In genomic region chr5:172939045-172939444, GRCh38 we compare ENCODE assay signal across 9 cellular contexts. TPM values are rescaled to one million over a fixed set of nuclear protein-coding genes. Genes with fewer than 3 reads are reported as not detected.
DNase-seq lines count a peak whose midpoint lies in the region; ATAC-seq and TF ChIP-seq lines count a peak whose summit lies in the region.
"Had no signal": no experiment of that assay in that cellular context is flagged by ENCODE, and none has a peak within 500 bp of the region (broad histone marks: within the 10 kb centered on the region; RNA-seq: fewer than 3 reads in every experiment).

No MANE protein-coding gene starts in this region.

- TF ChIP-seq RAD21 in Ishikawa (IDR thresholded peaks at IDR 0.05; ENCODE audit: low read depth): peak; percentile 31

- no peaks in the 10 kb centered on the region for H3K4me1 Mint-ChIP-seq in activated CD8-positive, alpha-beta T cell treated with anti-CD3 and anti-CD28 coated beads for 36 hours (ENCODE audit: low read depth)
- H3K4me1 Mint-ChIP-seq in naive thymus-derived CD4-positive, alpha-beta T cell: peaks cover 0 to 10% (median 0%) of the 10 kb centered on the region in 7 donors

- no peak for TF ChIP-seq CTCF in activated CD8-positive, alpha-beta T cell treated with anti-CD3 and anti-CD28 coated beads for 36 hours (IDR thresholded peaks at IDR 0.05)
- TF ChIP-seq CTCF in sigmoid colon (IDR thresholded peaks at IDR 0.05) (peak in 1 of 4 experiments; percentile 15), tibial nerve (IDR thresholded peaks at IDR 0.05) (peak in 1 of 5 experiments; percentile 7)

- TF ChIP-seq EP300 in Ishikawa (IDR thresholded peaks at IDR 0.05; ENCODE audit: borderline replicate concordance) (no peak), sigmoid colon (IDR thresholded peaks at IDR 0.05) (no peak), tibial nerve (IDR thresholded peaks at IDR 0.05) (no peak)

- POLR2A ChIA-PET in activated CD8-positive, alpha-beta T cell treated with anti-CD3 and anti-CD28 coated beads for 36 hours (lab: Charles Lee): no interaction called here
- POLR2A ChIA-PET in naive thymus-derived CD4-positive, alpha-beta T cell (lab: Charles Lee): interaction anchor here (0.6 to 1.1 kb wide), 2 partner anchors 12 to 224 kb away, joined by 3 to 4 read pairs; no protein-coding TSS in a partner anchor

- DNase-seq in DMS53 (lab: John Stamatoyannopoulos, UW) (peak; percentile 97), left kidney (ENCODE audit: low read depth, low spot score) (peak; percentile 40), sigmoid colon (no peak), tibial nerve (ENCODE audit: low spot score in 2 of 2) (no peak)
- DNase-seq in activated CD8-positive, alpha-beta T cell treated with anti-CD3 and anti-CD28 coated beads for 36 hours: peak; percentile 37
- no peak for DNase-seq in naive thymus-derived CD4-positive, alpha-beta T cell

- H3K4me1 ChIP-seq in sigmoid colon: no peaks in the 10 kb centered on the region
- H3K4me1 ChIP-seq in tibial nerve: no peaks in the 10 kb centered on the region
- H3K4me1 ChIP-seq in naive thymus-derived CD4-positive, alpha-beta T cell (ENCODE audit: control insufficient read depth in 2 of 2, insufficient read depth in 2 of 2, low read length in 2 of 2): no peaks in the 10 kb centered on the region

- H3K27me3 ChIP-seq in sigmoid colon: no peaks in the 10 kb centered on the region
- no peaks in the 10 kb centered on the region for H3K27me3 ChIP-seq in tibial nerve
- H3K27me3 ChIP-seq in naive thymus-derived CD4-positive, alpha-beta T cell (ENCODE audit: control insufficient read depth in 2 of 2, insufficient read depth in 2 of 2, low read length in 2 of 2): no peaks in the 10 kb centered on the region
- H3K27me3 ChIP-seq: ovary had no signal

- H3K9me3 Mint-ChIP-seq in activated CD8-positive, alpha-beta T cell treated with anti-CD3 and anti-CD28 coated beads for 36 hours: no peaks in the 10 kb centered on the region
- no peaks in the 10 kb centered on the region for H3K9me3 Mint-ChIP-seq in naive thymus-derived CD4-positive, alpha-beta T cell

- H3K27ac ChIP-seq in sigmoid colon (no peak overlapping the region), tibial nerve (no peak overlapping the region)
- no peak overlapping the region for H3K27ac ChIP-seq in naive thymus-derived CD4-positive, alpha-beta T cell (ENCODE audit: low read depth, low read length)
- H3K27ac ChIP-seq: ovary had no signal

- H3K9me3 ChIP-seq in sigmoid colon (no peaks in the 10 kb centered on the region), tibial nerve (no peaks in the 10 kb centered on the region)
- no peaks in the 10 kb centered on the region for H3K9me3 ChIP-seq in naive thymus-derived CD4-positive, alpha-beta T cell (ENCODE audit: control insufficient read depth in 2 of 3, low read length in 3 of 3)
- H3K9me3 ChIP-seq: ovary had no signal

- H3K27me3 Mint-ChIP-seq in activated CD8-positive, alpha-beta T cell treated with anti-CD3 and anti-CD28 coated beads for 36 hours: no peaks in the 10 kb centered on the region
- no peaks in the 10 kb centered on the region for H3K27me3 Mint-ChIP-seq in naive thymus-derived CD4-positive, alpha-beta T cell

- H3K27ac Mint-ChIP-seq in activated CD8-positive, alpha-beta T cell treated with anti-CD3 and anti-CD28 coated beads for 36 hours: no peak overlapping the region
- H3K27ac Mint-ChIP-seq in naive thymus-derived CD4-positive, alpha-beta T cell: no peak overlapping the region

- peak; percentile 47 for ATAC-seq in activated CD8-positive, alpha-beta T cell treated with anti-CD3 and anti-CD28 coated beads for 36 hours
- ATAC-seq in HG03565 (IDR thresholded peaks at IDR 0.05; ENCODE audit: unreplicated experiment): no peak
- no peak for ATAC-seq in naive thymus-derived CD4-positive, alpha-beta T cell

- H3K4me3 ChIP-seq in sigmoid colon (no peak overlapping the region), tibial nerve (no peak overlapping the region)
- no peak overlapping the region for H3K4me3 ChIP-seq in naive thymus-derived CD4-positive, alpha-beta T cell (ENCODE audit: low read length)
- H3K4me3 ChIP-seq: ovary had no signal

- intact Hi-C loops in activated CD8-positive, alpha-beta T cell treated with anti-CD3 and anti-CD28 coated beads for 36 hours (cut with micrococcal nuclease): no loop called here
- intact Hi-C loops in sigmoid colon (cut with DNase I): no loop called here
- intact Hi-C loops in naive thymus-derived CD4-positive, alpha-beta T cell (cut with micrococcal nuclease): no loop called here

- no peak overlapping the region for H3K4me3 Mint-ChIP-seq in activated CD8-positive, alpha-beta T cell treated with anti-CD3 and anti-CD28 coated beads for 36 hours
- no peak overlapping the region for H3K4me3 Mint-ChIP-seq in naive thymus-derived CD4-positive, alpha-beta T cell

- H3K36me3 Mint-ChIP-seq in activated CD8-positive, alpha-beta T cell treated with anti-CD3 and anti-CD28 coated beads for 36 hours (ENCODE audit: low read depth): peaks cover 12% of the 10 kb centered on the region
- H3K36me3 Mint-ChIP-seq in naive thymus-derived CD4-positive, alpha-beta T cell: peaks cover 0 to 48% (median 10%) of the 10 kb centered on the region in 5 donors

- 80 to 81% methylated on average over 10 of the region's 10 CpGs for WGBS in sigmoid colon, 2 donors
- 82 to 83% methylated on average over 10 of the region's 10 CpGs for WGBS in tibial nerve, 2 donors

- CTCF ChIA-PET in activated CD8-positive, alpha-beta T cell treated with anti-CD3 and anti-CD28 coated beads for 36 hours (lab: Charles Lee): interaction anchor here (16.4 kb wide), 1 partner anchor 226 kb away, joined by 279 read pairs; no protein-coding TSS in a partner anchor
- CTCF ChIA-PET in naive thymus-derived CD4-positive, alpha-beta T cell (lab: Charles Lee): interaction anchor here (1.7 to 12.5 kb wide), 2 partner anchors 11 to 228 kb away, joined by 4 to 178 read pairs; no protein-coding TSS in a partner anchor

- peaks cover 0 to 80% (median 37%) of the 10 kb centered on the region in 4 donors for H3K36me3 ChIP-seq in sigmoid colon
- peaks cover 0 to 94% (median 16%) of the 10 kb centered on the region in 3 donors for H3K36me3 ChIP-seq in tibial nerve
- peaks cover 0 to 70% (median 11%) of the 10 kb centered on the region in 3 experiments for H3K36me3 ChIP-seq in naive thymus-derived CD4-positive, alpha-beta T cell (ENCODE audit: control insufficient read depth in 2 of 3, insufficient read depth in 3 of 3, low read length in 3 of 3)
- H3K36me3 ChIP-seq: ovary had no signal

- no peak for TF ChIP-seq POLR2A in sigmoid colon (IDR thresholded peaks at IDR 0.05)
- no peak for TF ChIP-seq POLR2A in tibial nerve (IDR thresholded peaks at IDR 0.05)

TF ChIP-seq in Ishikawa, 13 proteins besides CTCF, POLR2A, EP300 and RAD21 (continues in another document):
- TF ChIP-seq TAF1 (IDR thresholded peaks at IDR 0.05; ENCODE audit: low read depth): no peak
- TF ChIP-seq USF1 (IDR thresholded peaks at IDR 0.05): no peak
- TF ChIP-seq CEBPB (IDR thresholded peaks at IDR 0.05): no peak
- TF ChIP-seq TCF12 (IDR thresholded peaks at IDR 0.05; ENCODE audit: low read depth): no peak
- no peak for TF ChIP-seq ZBTB7A (IDR thresholded peaks at IDR 0.05; ENCODE audit: low read depth)
- TF ChIP-seq TEAD4 (IDR thresholded peaks at IDR 0.05): no peak
- no peak for TF ChIP-seq NFIC (IDR thresholded peaks at IDR 0.05)
- no peak for TF ChIP-seq CREB1 (IDR thresholded peaks at IDR 0.05; ENCODE audit: low read depth)
- no peak for TF ChIP-seq REST (IDR thresholded peaks at IDR 0.05; ENCODE audit: low read depth)

RNA-seq across cellular contexts. Expression of gene RPL26L1, which starts 20.2 kb away (rescaled TPM):
- 10 to 100 TPM; 72.9 to 74.9 TPM for total RNA-seq in activated CD8-positive, alpha-beta T cell treated with anti-CD3 and anti-CD28 coated beads for 36 hours
- total RNA-seq in sigmoid colon: 10 to 100 TPM; 11.6 to 30.9 (median 25.4) TPM
- polyA plus RNA-seq in sigmoid colon: 10 to 100 TPM; 31.2 to 70.9 (median 41.8) TPM
- total RNA-seq in tibial nerve: 10 to 100 TPM in 3 of 4 donors, 1 to 10 TPM in 1; 6.1 to 30.8 (median 25.3) TPM
- 10 to 100 TPM in 3 of 5 experiments, 1 to 10 TPM in 2; 9.6 to 40.0 (median 12.9) TPM for total RNA-seq in naive thymus-derived CD4-positive, alpha-beta T cell
- polyA plus RNA-seq in naive thymus-derived CD4-positive, alpha-beta T cell: 10 to 100 TPM; 29.7 to 37.1 TPM

RNA-seq across cellular contexts. Expression of gene ATP6V0E1, which starts 44.5 kb away (rescaled TPM):
- 10 to 100 TPM; 68.0 to 79.8 TPM for total RNA-seq in activated CD8-positive, alpha-beta T cell treated with anti-CD3 and anti-CD28 coated beads for 36 hours
- 100 to 1,000 TPM; 117 to 154 (median 134) TPM for total RNA-seq in sigmoid colon
- polyA plus RNA-seq in sigmoid colon: 100 to 1,000 TPM; 158 to 261 (median 249) TPM
- 100 to 1,000 TPM in 1 of 4 donors, 10 to 100 TPM in 3; 88.8 to 121 (median 92.0) TPM for total RNA-seq in tibial nerve
- 100 to 1,000 TPM in 4 of 5 experiments, 10 to 100 TPM in 1; 61.8 to 170 (median 119) TPM for total RNA-seq in naive thymus-derived CD4-positive, alpha-beta T cell
- 100 to 1,000 TPM; 415 to 455 TPM for polyA plus RNA-seq in naive thymus-derived CD4-positive, alpha-beta T cell

Comparison
In these comparisons a context has a peak if more than half of its experiments do, and no peak if none do; other contexts are left out.
1. DNase-seq: peak in DMS53 (single experiment), activated CD8-positive, alpha-beta T cell treated with anti-CD3 and anti-CD28 coated beads for 36 hours (single experiment) and left kidney (single experiment); none in sigmoid colon (single experiment), tibial nerve (0 of 2) and naive thymus-derived CD4-positive, alpha-beta T cell (0 of 9).